Comparison of ENCODE assay signal across 8 cellular contexts in the genomic region with DNA sequence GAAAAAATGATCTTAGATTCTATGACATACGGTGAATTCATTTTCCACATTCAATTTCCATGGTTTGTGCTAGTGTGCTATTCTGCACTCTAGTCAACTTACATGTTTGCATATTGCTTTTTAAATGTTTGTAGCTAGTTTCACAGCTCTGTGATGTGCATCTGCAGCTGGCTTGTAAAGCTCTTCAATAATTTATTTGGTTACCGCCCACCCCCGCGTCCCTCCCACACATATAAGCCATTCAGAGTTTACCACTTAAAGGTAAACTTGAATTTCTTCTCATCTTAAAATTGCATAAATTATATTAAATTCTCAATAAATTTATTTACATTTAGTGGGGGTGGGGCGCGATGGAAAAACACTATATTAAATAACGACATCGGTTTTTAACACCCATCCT. TPM values are rescaled to one million over a fixed set of nuclear protein-coding genes. Genes with fewer than 3 reads are reported as not detected.
DNase-seq lines count a peak whose midpoint lies in the region; ATAC-seq and TF ChIP-seq lines count a peak whose summit lies in the region.

No MANE protein-coding gene starts in this region.

- DNase-seq in ACHN (peak; percentile 8), T-cell (peak in 29 of 34 experiments; percentile 2 to 46 (median 24)), nephron progenitor cell (peak; percentile 13), iPS-NIHi7 (ENCODE audit: extremely low spot score) (no peak), islet precursor cell (no peak)
- peak in 1 of 3 experiments; percentile 3 for DNase-seq in effector memory CD8-positive, alpha-beta T cell

- POLR2A ChIA-PET in T-cell (lab: Charles Lee) = no interaction called here

- in situ Hi-C loops in ACHN (cut with HindIII; ENCODE audit: low pct_ligation_motif_present, low pct_unique_long_range_greater_than_20kb, low sequenced_read_pairs) = no loop called here

- ATAC-seq in GM18868 (IDR thresholded peaks at IDR 0.05; ENCODE audit: unreplicated experiment) (peak; percentile 47), HG03280 (IDR thresholded peaks at IDR 0.05; ENCODE audit: unreplicated experiment) (peak; percentile 46), T-cell (replicated peaks in 1 of 4) (peak; percentile 35 to 70 (median 58))
- peak; percentile 68 for ATAC-seq in effector memory CD8-positive, alpha-beta T cell (replicated peaks)

- H3K36me3 Mint-ChIP-seq in T-cell (no peaks in the 10 kb centered on the region), nephron progenitor cell (ENCODE audit: low read depth) (no peaks in the 10 kb centered on the region)
- H3K36me3 Mint-ChIP-seq in effector memory CD8-positive, alpha-beta T cell (ENCODE audit: insufficient read depth) = peaks cover 11% of the 10 kb centered on the region

- peak overlapping the region; percentile 93 to 94 for H3K27ac Mint-ChIP-seq in T-cell
- peak overlapping the region; percentile 93 to 96 for H3K27ac Mint-ChIP-seq in effector memory CD8-positive, alpha-beta T cell
- peak overlapping the region; percentile 85 for H3K27ac Mint-ChIP-seq in nephron progenitor cell

- H3K9me3 Mint-ChIP-seq in T-cell (no peaks in the 10 kb centered on the region), nephron progenitor cell (peaks cover 5% of the 10 kb centered on the region)
- no peaks in the 10 kb centered on the region for H3K9me3 Mint-ChIP-seq in effector memory CD8-positive, alpha-beta T cell

- H3K27me3 Mint-ChIP-seq in T-cell = peaks cover 0 to 6% of the 10 kb centered on the region in 2 donors
- no peaks in the 10 kb centered on the region for H3K27me3 Mint-ChIP-seq in effector memory CD8-positive, alpha-beta T cell
- peaks cover 3% of the 10 kb centered on the region for H3K27me3 Mint-ChIP-seq in nephron progenitor cell (ENCODE audit: low read depth, poor library complexity)

- H3K4me1 Mint-ChIP-seq in T-cell (peaks cover 16 to 41% (median 29%) of the 10 kb centered on the region in 3 donors), nephron progenitor cell (peaks cover 20% of the 10 kb centered on the region)
- H3K4me1 Mint-ChIP-seq in effector memory CD8-positive, alpha-beta T cell (ENCODE audit: low read depth in 2 of 2) = peaks cover 4 to 14% of the 10 kb centered on the region in 2 donors

- H3K4me3 Mint-ChIP-seq in T-cell = peak overlapping the region; percentile 89 to 96 (median 94)
- H3K4me3 Mint-ChIP-seq in effector memory CD8-positive, alpha-beta T cell = peak overlapping the region; percentile 87 to 89
- peak overlapping the region; percentile 95 for H3K4me3 Mint-ChIP-seq in nephron progenitor cell

- CTCF ChIA-PET in T-cell (lab: Charles Lee) = interaction anchor here (0.6 to 4.9 kb wide), 7 partner anchors 9 to 1011 kb away, joined by 3 to 128 read pairs (median 4); partner anchors contain the start of gene RRAGB (in 1 of the 2)

- no peak for TF ChIP-seq CTCF in nephron progenitor cell (IDR thresholded peaks at IDR 0.05)

RNA-seq across cellular contexts. Expression of gene NBDY, which starts 0.3 kb away (rescaled TPM):
- total RNA-seq in T-cell = 10 to 100 TPM; 28.6 to 39.9 (median 33.8) TPM

Comparison
In these comparisons a context has a peak if more than half of its experiments do, and no peak if none do; other contexts are left out.
1. DNase-seq: peak in ACHN (single experiment), T-cell (29 of 34) and nephron progenitor cell (single experiment); none in iPS-NIHi7 (single experiment) and islet precursor cell (single experiment).
2. Peak in every context shown above with its lines, with median percentiles within 50 percentile points of each other: ATAC-seq, H3K27ac Mint-ChIP-seq and H3K4me3 Mint-ChIP-seq.